In the genomic region with DNA sequence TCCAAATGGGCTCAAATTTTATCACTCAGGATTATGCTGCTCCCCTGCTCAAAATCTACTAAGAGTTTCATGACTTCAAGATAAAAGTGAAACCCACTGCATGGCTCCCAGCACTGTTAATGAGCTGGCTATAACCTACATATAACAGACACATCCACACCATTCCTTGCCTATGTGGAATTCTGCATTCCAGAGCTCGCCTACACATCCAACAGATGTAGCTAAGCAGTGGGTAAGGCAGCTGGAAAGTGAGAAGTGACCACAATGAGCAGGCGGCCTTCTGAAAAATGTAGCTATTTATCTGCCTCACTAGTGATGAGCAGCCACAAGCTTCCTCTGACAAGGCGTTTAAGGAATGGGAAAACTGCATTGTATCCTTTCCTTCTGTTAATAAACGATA, we compare ENCODE assay signal across 22 cellular contexts.
DNase-seq lines count a peak whose midpoint lies in the region; ATAC-seq and TF ChIP-seq lines count a peak whose summit lies in the region.
"Had no signal": no experiment of that assay in that cellular context is flagged by ENCODE, and none has a peak within 500 bp of the region (broad histone marks: within the 10 kb centered on the region; RNA-seq: fewer than 3 reads in every experiment).

No MANE protein-coding gene starts in this region.

- ATAC-seq in GM21786 (IDR thresholded peaks at IDR 0.05; ENCODE audit: unreplicated experiment): no peak
- ATAC-seq: activated CD8-positive, alpha-beta memory T cell treated with anti-CD3 and anti-CD28 coated beads, Interleukin-2, amount 10 ng/mL, durations not matched to agents 7 days and 5 days had no signal

- TF ChIP-seq POLR2A in erythroblast (IDR thresholded peaks at IDR 0.05; ENCODE audit: low read length): no peak

- peak; percentile 66 for DNase-seq in Daoy (ENCODE audit: low read depth)
- peak; percentile 65 for DNase-seq in SW480 (ENCODE audit: low spot score)
- DNase-seq in fibroblast of peridontal ligament (ENCODE audit: extremely low read depth): peak; percentile 63
- DNase-seq in myocyte (ENCODE audit: low read depth): peak; percentile 77
- no peak for DNase-seq in erythroblast (lab: John Stamatoyannopoulos, UW)
- DNase-seq in NCI-H510A (lab: John Stamatoyannopoulos, UW): no peak
- DNase-seq in DMS153 (lab: John Stamatoyannopoulos, UW): no peak
- DNase-seq: activated CD4-positive, CD25-positive, alpha-beta regulatory T cell treated with anti-CD3 and anti-CD28 coated beads, Interleukin-2, amount 50 U/mL, for 72 hours; activated CD8-positive, alpha-beta memory T cell treated with anti-CD3 and anti-CD28 coated beads, Interleukin-2, amount 10 ng/mL, durations not matched to agents 7 days and 5 days; CD4-positive, alpha-beta T cell; DMS79 treated with DMSO at 0.1 percent for 48 hours; endodermal cell; H9; KBM-7; naive B cell; NCI-H1048; NCI-H2029 treated with DMSO at 0.1 percent for 48 hours; NCI-H526; stimulated activated CD4-positive, alpha-beta T cell treated with anti-CD3 and anti-CD28 coated beads, Interleukin-2, amount 100 ng/mL, for 48 hours; T1000; upper lobe of left lung had no signal

Comparison
In these comparisons a context has a peak if more than half of its experiments do, and no peak if none do; other contexts are left out.
1. DNase-seq: peak in Daoy (single experiment), SW480 (single experiment), fibroblast of peridontal ligament (single experiment) and myocyte (single experiment); none in erythroblast (0 of 2), NCI-H510A (single experiment) and DMS153 (single experiment).